Comparison of ENCODE assay signal across 1 cellular context in genomic region chr18:3455090-3455640, GRCh38.
A peak's percentile ranks its signal among the peaks of the same experiment; 100 is the strongest.
TF ChIP-seq lines count a peak whose summit lies in the region.

No MANE protein-coding gene starts in this region.

TF ChIP-seq in H1, 55 proteins besides CTCF, POLR2A, EP300 and RAD21 (continued from another document):
- TF ChIP-seq GABPA (IDR thresholded peaks at IDR 0.05; ENCODE audit: borderline replicate concordance, insufficient read depth, low read length) = no peak
- TF ChIP-seq TAF1 (IDR thresholded peaks at IDR 0.05; ENCODE audit: low read depth, low read length) = no peak
- no peak for TF ChIP-seq JUND (IDR thresholded peaks at IDR 0.05; ENCODE audit: low read length)
- TF ChIP-seq E2F6 (IDR thresholded peaks at IDR 0.05) = no peak
- TF ChIP-seq SIX5 (IDR thresholded peaks at IDR 0.05; ENCODE audit: low read depth, low read length) = no peak
- no peak for TF ChIP-seq NRF1 (IDR thresholded peaks at IDR 0.05; ENCODE audit: low read depth, low read length)
- no peak for TF ChIP-seq CREB1 (IDR thresholded peaks at IDR 0.05)
- TF ChIP-seq CBX8 (IDR thresholded peaks at IDR 0.05; ENCODE audit: borderline replicate concordance, low read depth, low read length) = no peak
- TF ChIP-seq NANOG (IDR thresholded peaks at IDR 0.05; ENCODE audit: insufficient read depth, low read depth, low read length, poor library complexity, severe bottlenecking) = no peak
- TF ChIP-seq TEAD4 (IDR thresholded peaks at IDR 0.05; ENCODE audit: low read depth, low read length) = peak; percentile 52; the same call in 1 of the 2 replicates
